In the genomic region with DNA sequence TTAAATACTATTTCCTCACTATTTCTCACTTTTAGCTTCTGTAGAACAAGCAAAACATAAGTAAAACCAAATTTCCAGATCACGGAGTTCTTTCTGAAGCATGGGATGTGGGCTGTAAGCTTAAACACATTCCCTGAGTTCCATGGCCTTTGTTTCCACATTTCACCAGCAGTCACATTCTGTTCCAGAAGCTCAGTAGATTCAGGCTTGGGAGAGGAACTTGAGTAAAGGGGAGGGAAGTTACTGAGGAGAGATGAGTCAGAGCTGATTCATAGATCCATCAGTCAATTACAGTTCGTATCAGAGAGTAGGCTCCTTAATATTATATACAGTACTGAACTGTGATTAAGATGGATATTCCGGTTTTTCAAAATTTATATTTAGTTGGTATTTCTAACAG, we compare ENCODE assay signal across 12 cellular contexts.
A peak's percentile ranks its signal among the peaks of the same experiment; 100 is the strongest.
DNase-seq lines count a peak whose midpoint lies in the region; ATAC-seq, FAIRE-seq and TF ChIP-seq lines count a peak whose summit lies in the region.
"Had no signal": no experiment of that assay in that cellular context is flagged by ENCODE, and none has a peak within 500 bp of the region (broad histone marks: within the 10 kb centered on the region; RNA-seq: fewer than 3 reads in every experiment).

No MANE protein-coding gene starts in this region.

- H3K27ac ChIP-seq in right atrium auricular region (no peak overlapping the region), coronary artery (no peak overlapping the region)
- H3K27ac ChIP-seq: HL-60, psoas muscle had no signal

- H3K36me3 ChIP-seq in right atrium auricular region: no peaks in the 10 kb centered on the region
- H3K36me3 ChIP-seq: BE2C had no signal

- H3K4me3 Mint-ChIP-seq in WTC11: no peak overlapping the region

- no peak for TF ChIP-seq CTCF in right atrium auricular region (IDR thresholded peaks at IDR 0.05)
- TF ChIP-seq CTCF in WTC11 (IDR thresholded peaks at IDR 0.05): no peak
- no peak for TF ChIP-seq CTCF in coronary artery (IDR thresholded peaks at IDR 0.05)

- no peaks in the 10 kb centered on the region for H3K4me1 ChIP-seq in right atrium auricular region
- H3K4me1 ChIP-seq: BE2C, psoas muscle had no signal

- H3K27me3 Mint-ChIP-seq in WTC11 (ENCODE audit: low read depth): no peaks in the 10 kb centered on the region

- H3K27me3 ChIP-seq in right atrium auricular region: no peaks in the 10 kb centered on the region
- H3K27me3 ChIP-seq: BE2C had no signal

- POLR2A ChIA-PET in WTC11 (lab: Charles Lee): no interaction called here

- FAIRE-seq in urothelium cell line (lab: Jason Lieb, UNC): no peak

- CTCF ChIA-PET in WTC11 (lab: Charles Lee): interaction anchor here (0.9 kb wide), 1 partner anchor 309 kb away, joined by 4 read pairs; no protein-coding TSS in a partner anchor

- no peak for DNase-seq in Right ventricle myocardium superior
- DNase-seq in right atrium auricular region (ENCODE audit: low spot score): no peak
- no peak for DNase-seq in WTC11 (ENCODE audit: low spot score)
- no peak for DNase-seq in left cardiac atrium
- peak; percentile 56 for DNase-seq in urothelium cell line (ENCODE audit: low spot score)
- DNase-seq in coronary artery (ENCODE audit: low spot score): no peak
- DNase-seq in activated CD4-positive, alpha-beta T cell treated with anti-CD3 and anti-CD28 coated beads for 48 hours: no peak
- no peak for DNase-seq in pons (ENCODE audit: low spot score)
- DNase-seq: BE2C, NCI-H524 treated with DMSO at 0.1 percent for 48 hours, psoas muscle had no signal

- H3K4me1 Mint-ChIP-seq in WTC11: peaks cover 17% of the 10 kb centered on the region

- no peak overlapping the region for H3K4me3 ChIP-seq in right atrium auricular region
- H3K4me3 ChIP-seq in coronary artery: no peak overlapping the region
- H3K4me3 ChIP-seq: psoas muscle had no signal

- no peaks in the 10 kb centered on the region for H3K36me3 Mint-ChIP-seq in WTC11

- peak overlapping the region; percentile 54; the same call in 1 of the 2 replicates for H3K27ac Mint-ChIP-seq in WTC11

- no peaks in the 10 kb centered on the region for H3K9me3 Mint-ChIP-seq in WTC11

- peak; percentile 66 for ATAC-seq in Right ventricle myocardium superior (ENCODE audit: poor library complexity)
- ATAC-seq in WTC11: peak; percentile 94
- ATAC-seq in left cardiac atrium: peak; percentile 50 to 91

- no peaks in the 10 kb centered on the region for H3K9me3 ChIP-seq in right atrium auricular region
- H3K9me3 ChIP-seq: BE2C, psoas muscle had no signal

- intact Hi-C loops in Right ventricle myocardium superior (cut with DNase I) (no loop called here), left cardiac atrium (cut with DNase I) (no loop called here)

TF ChIP-seq in WTC11, 78 proteins besides CTCF, POLR2A, EP300 and RAD21:
- TF ChIP-seq NR1H2 (CRISPR knock-in tag; IDR thresholded peaks at IDR 0.05) (no peak), TP53 (CRISPR knock-in tag; IDR thresholded peaks at IDR 0.05) (no peak), HMGA2 (CRISPR knock-in tag; IDR thresholded peaks at IDR 0.05) (no peak), NR2C2 (CRISPR knock-in tag; IDR thresholded peaks at IDR 0.05) (no peak), RELA (CRISPR knock-in tag; IDR thresholded peaks at IDR 0.05; ENCODE audit: borderline replicate concordance) (no peak)
- TF ChIP-seq, protein P1, sequence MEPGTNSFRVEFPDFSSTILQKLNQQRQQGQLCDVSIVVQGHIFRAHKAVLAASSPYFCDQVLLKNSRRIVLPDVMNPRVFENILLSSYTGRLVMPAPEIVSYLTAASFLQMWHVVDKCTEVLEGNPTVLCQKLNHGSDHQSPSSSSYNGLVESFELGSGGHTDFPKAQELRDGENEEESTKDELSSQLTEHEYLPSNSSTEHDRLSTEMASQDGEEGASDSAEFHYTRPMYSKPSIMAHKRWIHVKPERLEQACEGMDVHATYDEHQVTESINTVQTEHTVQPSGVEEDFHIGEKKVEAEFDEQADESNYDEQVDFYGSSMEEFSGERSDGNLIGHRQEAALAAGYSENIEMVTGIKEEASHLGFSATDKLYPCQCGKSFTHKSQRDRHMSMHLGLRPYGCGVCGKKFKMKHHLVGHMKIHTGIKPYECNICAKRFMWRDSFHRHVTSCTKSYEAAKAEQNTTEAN (CRISPR knock-in tag; IDR thresholded peaks at IDR 0.05): no peak
- TF ChIP-seq, protein P2, sequence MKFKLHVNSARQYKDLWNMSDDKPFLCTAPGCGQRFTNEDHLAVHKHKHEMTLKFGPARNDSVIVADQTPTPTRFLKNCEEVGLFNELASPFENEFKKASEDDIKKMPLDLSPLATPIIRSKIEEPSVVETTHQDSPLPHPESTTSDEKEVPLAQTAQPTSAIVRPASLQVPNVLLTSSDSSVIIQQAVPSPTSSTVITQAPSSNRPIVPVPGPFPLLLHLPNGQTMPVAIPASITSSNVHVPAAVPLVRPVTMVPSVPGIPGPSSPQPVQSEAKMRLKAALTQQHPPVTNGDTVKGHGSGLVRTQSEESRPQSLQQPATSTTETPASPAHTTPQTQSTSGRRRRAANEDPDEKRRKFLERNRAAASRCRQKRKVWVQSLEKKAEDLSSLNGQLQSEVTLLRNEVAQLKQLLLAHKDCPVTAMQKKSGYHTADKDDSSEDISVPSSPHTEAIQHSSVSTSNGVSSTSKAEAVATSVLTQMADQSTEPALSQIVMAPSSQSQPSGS (CRISPR knock-in tag; IDR thresholded peaks at IDR 0.05; ENCODE audit: borderline replicate concordance, low read depth): no peak
